ENCODE assay signal across 1 cellular context in genomic region chr3:196632033-196632751, GRCh38.
A peak's percentile ranks its signal among the peaks of the same experiment; 100 is the strongest.
TF ChIP-seq lines count a peak whose summit lies in the region.

No MANE protein-coding gene starts in this region.

TF ChIP-seq in K562, 482 proteins besides CTCF, POLR2A, EP300 and RAD21 (continued from another document and continues in another):
- TF ChIP-seq ZNF592 (IDR thresholded peaks at IDR 0.05) (peak; percentile 36), MECOM (CRISPR knock-in tag; IDR thresholded peaks at IDR 0.05) (no peak), DEAF1 (CRISPR knock-in tag; IDR thresholded peaks at IDR 0.05) (no peak), CBX8 (IDR thresholded peaks at IDR 0.05; ENCODE audit: borderline replicate concordance, extremely low read depth, low read depth, low read length, poor library complexity, severe bottlenecking) (no peak), CBFA2T3 (IDR thresholded peaks at IDR 0.05) (peak; percentile 83), PTTG1 (tag; IDR thresholded peaks at IDR 0.05; ENCODE audit: low read depth) (no peak), BCOR (IDR thresholded peaks at IDR 0.05) (peak; percentile 58; the same call in 1 of the 2 replicates), EWSR1 (IDR thresholded peaks at IDR 0.05; ENCODE audit: borderline replicate concordance, low read depth, partially characterized antibody) (no peak), ZNF124 (CRISPR knock-in tag; IDR thresholded peaks at IDR 0.05) (no peak), ZBTB7A (IDR thresholded peaks at IDR 0.05; ENCODE audit: borderline replicate concordance, control insufficient read depth, low read depth, low read length) (peak; percentile 96), ZNF444 (CRISPR knock-in tag; IDR thresholded peaks at IDR 0.05) (no peak), CHD1 (IDR thresholded peaks at IDR 0.05; ENCODE audit: low read length) (peak; percentile 67), ZNF134 (CRISPR knock-in tag; conservative IDR thresholded peaks at IDR 0.05) (no peak), CC2D1A (IDR thresholded peaks at IDR 0.05) (no peak), ZZZ3 (IDR thresholded peaks at IDR 0.05) (no peak), EP400 (IDR thresholded peaks at IDR 0.05) (peak; percentile 83), ZNF277 (CRISPR knock-in tag; IDR thresholded peaks at IDR 0.05; ENCODE audit: borderline replicate concordance) (no peak), YY1 (IDR thresholded peaks at IDR 0.05; ENCODE audit: borderline replicate concordance in 1 of 3, control insufficient read depth in 1 of 3, extremely low read depth in 1 of 3, insufficient read depth in 3 of 3, insufficient read length in 1 of 3, insufficient replicate concordance in 2 of 3, low read depth in 1 of 3, low read length in 2 of 3) (peak; percentile 33 to 87 (median 84)), NELFE (IDR thresholded peaks at IDR 0.05; ENCODE audit: insufficient read depth, insufficient read length) (no peak), GMEB1 (CRISPR knock-in tag; IDR thresholded peaks at IDR 0.05) (peak; percentile 26; the same call in 1 of the 2 replicates), KLF13 (tag; IDR thresholded peaks at IDR 0.05; ENCODE audit: borderline replicate concordance, low read depth) (no peak), ZC3H4 (CRISPR knock-in tag; IDR thresholded peaks at IDR 0.05; ENCODE audit: borderline replicate concordance) (no peak), ZNF121 (CRISPR knock-in tag; conservative IDR thresholded peaks at IDR 0.05) (no peak), FOXJ2 (tag; IDR thresholded peaks at IDR 0.05) (no peak), CGGBP1 (CRISPR knock-in tag; IDR thresholded peaks at IDR 0.05) (no peak), NFE2 (IDR thresholded peaks at IDR 0.05; ENCODE audit: low read depth) (no peak), WHSC1 (IDR thresholded peaks at IDR 0.05; ENCODE audit: low read length) (no peak), KLF10 (CRISPR knock-in tag; IDR thresholded peaks at IDR 0.05) (no peak), ZFP30 (CRISPR knock-in tag; IDR thresholded peaks at IDR 0.05; ENCODE audit: borderline replicate concordance) (no peak), ZNF384 (IDR thresholded peaks at IDR 0.05; ENCODE audit: low read depth, low read length) (no peak), ZFX (CRISPR knock-in tag; IDR thresholded peaks at IDR 0.05) (peak; percentile 97), PML (IDR thresholded peaks at IDR 0.05; ENCODE audit: low read length) (peak; percentile 11; the same call in 1 of the 2 replicates), E2F1 (CRISPR knock-in tag; IDR thresholded peaks at IDR 0.05) (peak; percentile 73; the same call in 1 of the 2 replicates), FOXA3 (CRISPR knock-in tag; conservative IDR thresholded peaks at IDR 0.05 in 1 of 2, IDR thresholded peaks at IDR 0.05 in 1 of 2) (0 out of 4 replicates have a peak, but pooled peaks of 1 of the 2 experiments have one; percentile 35), MAZ (CRISPR knock-in tag; conservative IDR thresholded peaks at IDR 0.05 in 1 of 2, IDR thresholded peaks at IDR 0.05 in 1 of 2) (peak; percentile 82), NCOA6 (IDR thresholded peaks at IDR 0.05) (no peak), SOX6 (IDR thresholded peaks at IDR 0.05) (no peak; the same call in 1 of the 2 replicates), MEF2D (tag; conservative IDR thresholded peaks at IDR 0.05; ENCODE audit: low read depth) (no peak)
- TF ChIP-seq, protein P1, sequence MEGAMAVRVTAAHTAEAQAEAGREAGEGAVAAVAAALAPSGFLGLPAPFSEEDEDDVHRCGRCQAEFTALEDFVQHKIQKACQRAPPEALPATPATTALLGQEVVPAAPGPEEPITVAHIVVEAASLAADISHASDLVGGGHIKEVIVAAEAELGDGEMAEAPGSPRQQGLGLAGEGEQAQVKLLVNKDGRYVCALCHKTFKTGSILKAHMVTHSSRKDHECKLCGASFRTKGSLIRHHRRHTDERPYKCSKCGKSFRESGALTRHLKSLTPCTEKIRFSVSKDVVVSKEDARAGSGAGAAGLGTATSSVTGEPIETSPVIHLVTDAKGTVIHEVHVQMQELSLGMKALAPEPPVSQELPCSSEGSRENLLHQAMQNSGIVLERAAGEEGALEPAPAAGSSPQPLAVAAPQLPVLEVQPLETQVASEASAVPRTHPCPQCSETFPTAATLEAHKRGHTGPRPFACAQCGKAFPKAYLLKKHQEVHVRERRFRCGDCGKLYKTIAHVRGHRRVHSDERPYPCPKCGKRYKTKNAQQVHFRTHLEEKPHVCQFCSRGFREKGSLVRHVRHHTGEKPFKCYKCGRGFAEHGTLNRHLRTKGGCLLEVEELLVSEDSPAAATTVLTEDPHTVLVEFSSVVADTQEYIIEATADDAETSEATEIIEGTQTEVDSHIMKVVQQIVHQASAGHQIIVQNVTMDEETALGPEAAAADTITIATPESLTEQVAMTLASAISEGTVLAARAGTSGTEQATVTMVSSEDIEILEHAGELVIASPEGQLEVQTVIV (CRISPR knock-in tag; IDR thresholded peaks at IDR 0.05; ENCODE audit: borderline replicate concordance) = no peak
- TF ChIP-seq, protein P2, sequence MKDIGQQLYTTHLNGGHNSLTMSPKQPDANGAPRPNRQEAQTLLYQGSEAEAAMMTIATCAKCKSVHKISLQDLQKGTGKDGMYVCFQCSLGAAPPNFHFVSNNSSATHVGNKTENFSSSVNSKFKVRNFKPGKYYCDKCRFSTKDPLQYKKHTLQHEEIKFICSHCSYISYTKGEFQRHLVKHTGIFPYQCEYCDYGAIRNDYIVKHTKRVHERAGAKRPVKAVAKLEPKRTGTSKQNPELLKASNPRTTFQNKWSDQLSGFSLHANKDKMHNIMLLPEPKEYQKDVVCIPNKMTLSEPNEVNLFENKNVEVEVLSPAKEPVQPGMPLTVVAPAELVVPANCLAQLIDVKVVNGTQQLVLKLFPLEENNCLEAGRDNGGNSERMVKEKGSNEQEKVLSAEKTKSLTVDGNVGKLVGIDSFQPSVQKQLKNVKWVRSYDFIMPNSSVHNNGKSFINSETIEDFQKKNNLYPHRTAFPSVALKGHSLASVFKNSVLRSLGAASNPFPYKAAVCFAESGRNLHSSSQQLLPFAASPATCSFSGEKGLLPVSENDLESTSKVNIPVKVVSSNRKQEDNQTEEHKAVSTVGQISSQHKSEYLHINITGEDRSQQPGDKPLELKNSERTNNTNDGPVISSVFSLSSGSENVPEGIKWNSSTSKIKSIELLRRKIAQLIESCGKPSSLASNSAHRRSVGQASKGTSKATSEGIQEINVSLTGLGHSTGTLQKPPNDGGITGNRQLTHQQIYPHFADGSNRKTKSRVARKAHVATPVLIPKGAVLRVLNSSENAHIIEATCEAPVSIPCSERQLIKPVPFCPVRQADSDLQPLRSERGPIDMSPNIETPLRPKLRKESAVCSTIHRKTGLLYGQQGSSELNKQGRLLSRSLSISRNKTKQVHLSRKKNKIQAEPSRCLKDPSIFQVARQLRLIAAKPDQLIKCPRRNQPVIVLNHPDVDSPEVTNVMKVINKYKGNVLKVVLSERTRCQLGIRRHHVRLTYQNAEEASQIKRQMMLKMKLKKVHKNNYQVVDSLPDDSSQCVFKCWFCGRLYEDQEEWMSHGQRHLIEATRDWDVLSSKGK (CRISPR knock-in tag; IDR thresholded peaks at IDR 0.05) = no peak
- TF ChIP-seq, protein P3, sequence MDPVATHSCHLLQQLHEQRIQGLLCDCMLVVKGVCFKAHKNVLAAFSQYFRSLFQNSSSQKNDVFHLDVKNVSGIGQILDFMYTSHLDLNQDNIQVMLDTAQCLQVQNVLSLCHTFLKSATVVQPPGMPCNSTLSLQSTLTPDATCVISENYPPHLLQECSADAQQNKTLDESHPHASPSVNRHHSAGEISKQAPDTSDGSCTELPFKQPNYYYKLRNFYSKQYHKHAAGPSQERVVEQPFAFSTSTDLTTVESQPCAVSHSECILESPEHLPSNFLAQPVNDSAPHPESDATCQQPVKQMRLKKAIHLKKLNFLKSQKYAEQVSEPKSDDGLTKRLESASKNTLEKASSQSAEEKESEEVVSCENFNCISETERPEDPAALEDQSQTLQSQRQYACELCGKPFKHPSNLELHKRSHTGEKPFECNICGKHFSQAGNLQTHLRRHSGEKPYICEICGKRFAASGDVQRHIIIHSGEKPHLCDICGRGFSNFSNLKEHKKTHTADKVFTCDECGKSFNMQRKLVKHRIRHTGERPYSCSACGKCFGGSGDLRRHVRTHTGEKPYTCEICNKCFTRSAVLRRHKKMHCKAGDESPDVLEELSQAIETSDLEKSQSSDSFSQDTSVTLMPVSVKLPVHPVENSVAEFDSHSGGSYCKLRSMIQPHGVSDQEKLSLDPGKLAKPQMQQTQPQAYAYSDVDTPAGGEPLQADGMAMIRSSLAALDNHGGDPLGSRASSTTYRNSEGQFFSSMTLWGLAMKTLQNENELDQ (CRISPR knock-in tag; IDR thresholded peaks at IDR 0.05; ENCODE audit: borderline replicate concordance) = no peak
- TF ChIP-seq, protein P4, sequence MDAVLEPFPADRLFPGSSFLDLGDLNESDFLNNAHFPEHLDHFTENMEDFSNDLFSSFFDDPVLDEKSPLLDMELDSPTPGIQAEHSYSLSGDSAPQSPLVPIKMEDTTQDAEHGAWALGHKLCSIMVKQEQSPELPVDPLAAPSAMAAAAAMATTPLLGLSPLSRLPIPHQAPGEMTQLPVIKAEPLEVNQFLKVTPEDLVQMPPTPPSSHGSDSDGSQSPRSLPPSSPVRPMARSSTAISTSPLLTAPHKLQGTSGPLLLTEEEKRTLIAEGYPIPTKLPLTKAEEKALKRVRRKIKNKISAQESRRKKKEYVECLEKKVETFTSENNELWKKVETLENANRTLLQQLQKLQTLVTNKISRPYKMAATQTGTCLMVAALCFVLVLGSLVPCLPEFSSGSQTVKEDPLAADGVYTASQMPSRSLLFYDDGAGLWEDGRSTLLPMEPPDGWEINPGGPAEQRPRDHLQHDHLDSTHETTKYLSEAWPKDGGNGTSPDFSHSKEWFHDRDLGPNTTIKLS (IDR thresholded peaks at IDR 0.05; ENCODE audit: borderline replicate concordance, low read depth) = no peak
